ENCODE assay signal across 8 cellular contexts in genomic region chr19:49362048-49362925, GRCh38. TPM values are rescaled to one million over a fixed set of nuclear protein-coding genes. Genes with fewer than 3 reads are reported as not detected.
DNase-seq lines count a peak whose midpoint lies in the region; ATAC-seq and TF ChIP-seq lines count a peak whose summit lies in the region.

TEAD2 (minus strand) TSS chr19:49362416; CDS start chr19:49360075, 2,341 bp downstream.

- no peak within 1 kb of the TSS for H3K27ac Mint-ChIP-seq in activated naive CD4-positive, alpha-beta T cell treated with anti-CD3 and anti-CD28 coated beads, Interleukin-2, amount 50 U/mL, for 24 hours
- H3K27ac Mint-ChIP-seq in glutamatergic neuron (ENCODE audit: unreplicated experiment) = peak within 1 kb of the TSS; percentile 99
- H3K27ac Mint-ChIP-seq in osteocyte (ENCODE audit: unreplicated experiment) = no peak within 1 kb of the TSS

- no peaks in the 10 kb centered on the region for H3K9me3 Mint-ChIP-seq in activated naive CD4-positive, alpha-beta T cell treated with anti-CD3 and anti-CD28 coated beads, Interleukin-2, amount 50 U/mL, for 24 hours
- H3K9me3 Mint-ChIP-seq in glutamatergic neuron (ENCODE audit: unreplicated experiment) (peaks cover 6% of the 10 kb centered on the region), osteocyte (ENCODE audit: unreplicated experiment) (no peaks in the 10 kb centered on the region)

- H3K9me3 ChIP-seq in HEK293 (ENCODE audit: control insufficient read depth, insufficient read depth, low read depth, low read length) = no peaks in the 10 kb centered on the region

- peak within 1 kb of the TSS; percentile 43 for H3K4me3 Mint-ChIP-seq in activated naive CD4-positive, alpha-beta T cell treated with anti-CD3 and anti-CD28 coated beads, Interleukin-2, amount 50 U/mL, for 24 hours
- no peak within 1 kb of the TSS for H3K4me3 Mint-ChIP-seq in glutamatergic neuron (ENCODE audit: unreplicated experiment)
- H3K4me3 Mint-ChIP-seq in osteocyte (ENCODE audit: unreplicated experiment) = no peak within 1 kb of the TSS

- peaks cover 4% of the 10 kb centered on the region for H3K27me3 Mint-ChIP-seq in activated naive CD4-positive, alpha-beta T cell treated with anti-CD3 and anti-CD28 coated beads, Interleukin-2, amount 50 U/mL, for 24 hours
- H3K27me3 Mint-ChIP-seq in glutamatergic neuron (ENCODE audit: unreplicated experiment) = peaks cover 3% of the 10 kb centered on the region
- no peaks in the 10 kb centered on the region for H3K27me3 Mint-ChIP-seq in osteocyte (ENCODE audit: unreplicated experiment)

- H3K4me1 Mint-ChIP-seq in activated naive CD4-positive, alpha-beta T cell treated with anti-CD3 and anti-CD28 coated beads, Interleukin-2, amount 50 U/mL, for 24 hours = peaks cover 7% of the 10 kb centered on the region
- H3K4me1 Mint-ChIP-seq in glutamatergic neuron (ENCODE audit: low read depth, unreplicated experiment) (peaks cover 5% of the 10 kb centered on the region), osteocyte (ENCODE audit: unreplicated experiment) (peaks cover 8% of the 10 kb centered on the region)

- H3K4me1 ChIP-seq in HEK293 (ENCODE audit: control insufficient read depth, insufficient read depth, low read length) = peaks cover 14% of the 10 kb centered on the region

- POLR2A ChIA-PET in HEK293 (lab: Yijun Ruan, JAX) = interaction anchor here (0.7 to 2.0 kb wide), 6 partner anchors 14 to 213 kb away, joined by 3 to 6 read pairs (median 4); partner anchors contain the start of genes ALDH16A1 and PIH1D1

- no peaks in the 10 kb centered on the region for H3K36me3 Mint-ChIP-seq in activated naive CD4-positive, alpha-beta T cell treated with anti-CD3 and anti-CD28 coated beads, Interleukin-2, amount 50 U/mL, for 24 hours
- peaks cover 4% of the 10 kb centered on the region for H3K36me3 Mint-ChIP-seq in glutamatergic neuron (ENCODE audit: unreplicated experiment)
- H3K36me3 Mint-ChIP-seq in osteocyte (ENCODE audit: unreplicated experiment) = peaks cover 12% of the 10 kb centered on the region

- peak within 1 kb of the TSS; percentile 77 for H3K4me3 ChIP-seq in HEK293 (ENCODE audit: low read depth, low read length)

- CTCF ChIA-PET in HEK293 (lab: Yijun Ruan, JAX) = interaction anchor here (0.6 to 1.0 kb wide), 3 partner anchors 13 to 135 kb away, joined by 3 to 4 read pairs (median 3); no protein-coding TSS in a partner anchor

- ATAC-seq in GM18505 (IDR thresholded peaks at IDR 0.05; ENCODE audit: unreplicated experiment) = no peak
- ATAC-seq in HG02571 (IDR thresholded peaks at IDR 0.05; ENCODE audit: unreplicated experiment) = no peak

- no peak for TF ChIP-seq CTCF in 22Rv1 (IDR thresholded peaks at IDR 0.05)
- TF ChIP-seq CTCF in HEK293 (tag by site-specific recombination; IDR thresholded peaks at IDR 0.05) = no peak
- no peak for TF ChIP-seq CTCF in glutamatergic neuron (IDR thresholded peaks at IDR 0.05; ENCODE audit: partially characterized antibody, unreplicated experiment)
- TF ChIP-seq CTCF in osteocyte (IDR thresholded peaks at IDR 0.05) = no peak

- TF ChIP-seq POLR2A in GM18505 (IDR thresholded peaks at IDR 0.05; ENCODE audit: borderline replicate concordance, extremely low read depth, insufficient read depth, insufficient read length) = no peak

- DNase-seq in glutamatergic neuron (peak; percentile 81), osteocyte (ENCODE audit: extremely low spot score, unreplicated experiment) (peak; percentile 87), cerebellar nuclear complex (lab: John Stamatoyannopoulos, UW) (no peak)

- peaks cover 14 to 16% of the 10 kb centered on the region in 2 experiments for H3K36me3 ChIP-seq in HEK293 (ENCODE audit: control insufficient read depth in 2 of 2, insufficient read depth in 1 of 2, low read length in 2 of 2)

- H3K27ac ChIP-seq in 22Rv1 (peak within 1 kb of the TSS; percentile 88), HEK293 (ENCODE audit: extremely low read depth, low read depth, low read length) (peak within 1 kb of the TSS; percentile 83)

TF ChIP-seq in HEK293, 187 proteins besides CTCF, POLR2A, EP300 and RAD21 (continues in another document):
- TF ChIP-seq ZNF837 (tag by site-specific recombination; IDR thresholded peaks at IDR 0.05) = no peak
- TF ChIP-seq ZNF132 (tag by site-specific recombination; IDR thresholded peaks at IDR 0.05; ENCODE audit: borderline replicate concordance) = no peak
- TF ChIP-seq, protein P1, sequence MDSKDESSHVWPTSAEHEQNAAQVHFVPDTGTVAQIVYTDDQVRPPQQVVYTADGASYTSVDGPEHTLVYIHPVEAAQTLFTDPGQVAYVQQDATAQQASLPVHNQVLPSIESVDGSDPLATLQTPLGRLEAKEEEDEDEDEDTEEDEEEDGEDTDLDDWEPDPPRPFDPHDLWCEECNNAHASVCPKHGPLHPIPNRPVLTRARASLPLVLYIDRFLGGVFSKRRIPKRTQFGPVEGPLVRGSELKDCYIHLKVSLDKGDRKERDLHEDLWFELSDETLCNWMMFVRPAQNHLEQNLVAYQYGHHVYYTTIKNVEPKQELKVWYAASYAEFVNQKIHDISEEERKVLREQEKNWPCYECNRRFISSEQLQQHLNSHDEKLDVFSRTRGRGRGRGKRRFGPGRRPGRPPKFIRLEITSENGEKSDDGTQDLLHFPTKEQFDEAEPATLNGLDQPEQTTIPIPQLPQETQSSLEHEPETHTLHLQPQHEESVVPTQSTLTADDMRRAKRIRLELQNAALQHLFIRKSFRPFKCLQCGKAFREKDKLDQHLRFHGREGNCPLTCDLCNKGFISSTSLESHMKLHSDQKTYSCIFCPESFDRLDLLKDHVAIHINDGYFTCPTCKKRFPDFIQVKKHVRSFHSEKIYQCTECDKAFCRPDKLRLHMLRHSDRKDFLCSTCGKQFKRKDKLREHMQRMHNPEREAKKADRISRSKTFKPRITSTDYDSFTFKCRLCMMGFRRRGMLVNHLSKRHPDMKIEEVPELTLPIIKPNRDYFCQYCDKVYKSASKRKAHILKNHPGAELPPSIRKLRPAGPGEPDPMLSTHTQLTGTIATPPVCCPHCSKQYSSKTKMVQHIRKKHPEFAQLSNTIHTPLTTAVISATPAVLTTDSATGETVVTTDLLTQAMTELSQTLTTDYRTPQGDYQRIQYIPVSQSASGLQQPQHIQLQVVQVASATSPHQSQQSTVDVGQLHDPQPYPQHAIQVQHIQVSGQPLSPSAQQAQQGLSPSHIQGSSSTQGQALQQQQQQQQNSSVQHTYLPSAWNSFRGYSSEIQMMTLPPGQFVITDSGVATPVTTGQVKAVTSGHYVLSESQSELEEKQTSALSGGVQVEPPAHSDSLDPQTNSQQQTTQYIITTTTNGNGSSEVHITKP (tag by site-specific recombination; IDR thresholded peaks at IDR 0.05) = peak; percentile 61; the same call in 1 of the 2 replicates
- TF ChIP-seq, protein P2, sequence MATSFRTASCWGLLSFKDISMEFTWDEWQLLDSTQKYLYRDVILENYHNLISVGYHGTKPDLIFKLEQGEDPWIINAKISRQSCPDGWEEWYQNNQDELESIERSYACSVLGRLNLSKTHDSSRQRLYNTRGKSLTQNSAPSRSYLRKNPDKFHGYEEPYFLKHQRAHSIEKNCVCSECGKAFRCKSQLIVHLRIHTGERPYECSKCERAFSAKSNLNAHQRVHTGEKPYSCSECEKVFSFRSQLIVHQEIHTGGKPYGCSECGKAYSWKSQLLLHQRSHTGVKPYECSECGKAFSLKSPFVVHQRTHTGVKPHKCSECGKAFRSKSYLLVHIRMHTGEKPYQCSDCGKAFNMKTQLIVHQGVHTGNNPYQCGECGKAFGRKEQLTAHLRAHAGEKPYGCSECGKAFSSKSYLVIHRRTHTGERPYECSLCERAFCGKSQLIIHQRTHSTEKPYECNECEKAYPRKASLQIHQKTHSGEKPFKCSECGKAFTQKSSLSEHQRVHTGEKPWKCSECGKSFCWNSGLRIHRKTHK (tag by site-specific recombination; IDR thresholded peaks at IDR 0.05) = no peak
- peak; percentile 19; the same call in 1 of the 2 replicates for TF ChIP-seq ZFHX2 (tag by site-specific recombination; conservative IDR thresholded peaks at IDR 0.05)
- TF ChIP-seq MZF1 (tag by site-specific recombination; IDR thresholded peaks at IDR 0.05; ENCODE audit: borderline replicate concordance) = 0 out of 2 replicates have a peak, but pooled peaks have one; percentile 51
- peak; percentile 93 for TF ChIP-seq ZNF335 (tag by site-specific recombination; conservative IDR thresholded peaks at IDR 0.05)
- 0 out of 2 replicates have a peak, but pooled peaks have one; percentile 20 for TF ChIP-seq SP7 (tag by site-specific recombination; IDR thresholded peaks at IDR 0.05)
- peak; percentile 25; the same call in 1 of the 2 replicates for TF ChIP-seq ZNF449 (tag by site-specific recombination; IDR thresholded peaks at IDR 0.05)
- no peak for TF ChIP-seq ZNF211 (tag by site-specific recombination; IDR thresholded peaks at IDR 0.05; ENCODE audit: low read depth)
- TF ChIP-seq, protein P3, sequence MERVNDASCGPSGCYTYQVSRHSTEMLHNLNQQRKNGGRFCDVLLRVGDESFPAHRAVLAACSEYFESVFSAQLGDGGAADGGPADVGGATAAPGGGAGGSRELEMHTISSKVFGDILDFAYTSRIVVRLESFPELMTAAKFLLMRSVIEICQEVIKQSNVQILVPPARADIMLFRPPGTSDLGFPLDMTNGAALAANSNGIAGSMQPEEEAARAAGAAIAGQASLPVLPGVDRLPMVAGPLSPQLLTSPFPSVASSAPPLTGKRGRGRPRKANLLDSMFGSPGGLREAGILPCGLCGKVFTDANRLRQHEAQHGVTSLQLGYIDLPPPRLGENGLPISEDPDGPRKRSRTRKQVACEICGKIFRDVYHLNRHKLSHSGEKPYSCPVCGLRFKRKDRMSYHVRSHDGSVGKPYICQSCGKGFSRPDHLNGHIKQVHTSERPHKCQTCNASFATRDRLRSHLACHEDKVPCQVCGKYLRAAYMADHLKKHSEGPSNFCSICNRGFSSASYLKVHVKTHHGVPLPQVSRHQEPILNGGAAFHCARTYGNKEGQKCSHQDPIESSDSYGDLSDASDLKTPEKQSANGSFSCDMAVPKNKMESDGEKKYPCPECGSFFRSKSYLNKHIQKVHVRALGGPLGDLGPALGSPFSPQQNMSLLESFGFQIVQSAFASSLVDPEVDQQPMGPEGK (tag by site-specific recombination; IDR thresholded peaks at IDR 0.05) = peak; percentile 52
- 0 out of 2 replicates have a peak, but pooled peaks have one; percentile 26 for TF ChIP-seq ZNF2 (tag by site-specific recombination; IDR thresholded peaks at IDR 0.05)

RNA-seq across cellular contexts. Expression of gene TEAD2, which starts in this region (rescaled TPM):
- total RNA-seq in glutamatergic neuron (ENCODE audit: unreplicated experiment) (140 TPM), osteocyte (93.8 and 98.0 TPM in 2 replicates)

Comparison
In these comparisons a context has a peak if more than half of its experiments do, and no peak if none do; other contexts are left out.
1. DNase-seq: peak in glutamatergic neuron (single experiment) and osteocyte (single experiment); none in cerebellar nuclear complex (0 of 2).